In the genomic region with DNA sequence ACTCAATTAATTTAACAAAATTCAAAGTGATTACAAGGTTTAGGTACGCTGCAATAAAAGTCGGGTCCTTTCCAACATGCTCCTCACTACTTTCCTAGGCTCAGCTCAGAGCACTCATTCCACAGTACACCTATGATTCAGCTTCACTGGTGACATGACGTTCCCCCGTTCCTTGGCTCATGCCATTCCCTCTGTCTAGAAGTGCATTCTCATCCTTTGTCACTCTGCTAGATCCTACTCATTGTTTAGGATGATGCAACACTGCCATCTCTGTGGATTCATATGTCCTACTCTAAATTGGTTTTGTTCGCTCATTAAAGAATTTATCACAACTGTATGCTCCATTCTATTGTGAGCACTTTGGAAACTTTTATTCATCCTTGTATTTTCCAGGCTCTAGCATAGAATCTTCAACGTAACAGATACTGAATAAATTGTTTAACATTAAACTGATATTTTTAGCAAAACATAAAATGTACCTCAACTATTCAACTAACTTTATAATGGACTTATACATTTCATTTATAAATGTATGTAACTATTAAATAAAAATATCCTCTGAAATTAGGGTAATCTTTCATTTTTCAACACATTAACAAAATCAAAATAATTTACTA, we compare ENCODE assay signal across 15 cellular contexts.
DNase-seq lines count a peak whose midpoint lies in the region; ATAC-seq, FAIRE-seq and TF ChIP-seq lines count a peak whose summit lies in the region.
"Had no signal": no experiment of that assay in that cellular context is flagged by ENCODE, and none has a peak within 500 bp of the region (broad histone marks: within the 10 kb centered on the region; RNA-seq: fewer than 3 reads in every experiment).

No MANE protein-coding gene starts in this region.

- no peaks in the 10 kb centered on the region for H3K79me1 ChIP-seq in H9 (ENCODE audit: insufficient read depth, low read depth, low read length, poor library complexity, severe bottlenecking)

- H2BK20ac ChIP-seq in H9 (ENCODE audit: low read depth, low read length, poor library complexity, severe bottlenecking) = no peak overlapping the region

- H3K9ac ChIP-seq in H9 (ENCODE audit: extremely low read depth, insufficient read length, low read length) = no peak overlapping the region
- no peak overlapping the region; a peak in 1 of 4 replicates for H3K9ac ChIP-seq in K562 (ENCODE audit: insufficient read depth in 1 of 2, low read depth in 2 of 2, low read length in 2 of 2)

- DNase-seq in A673 (ENCODE audit: low spot score) (peak; percentile 13), H9 (no peak), K562 (ENCODE audit: extremely low read depth in 1 of 4, low spot score in 3 of 4) (peak; percentile 48 to 68 (median 62)), inferior parietal cortex (ENCODE audit: extremely low spot score) (peak; percentile 48), posterior vena cava (ENCODE audit: low spot score) (no peak), CD1c-positive myeloid dendritic cell (ENCODE audit: extremely low spot score) (no peak)
- DNase-seq in activated CD4-positive, alpha-beta T cell treated with anti-CD3 and anti-CD28 coated beads, Interleukin-2, amount 50 U/mL, for 1 hour = no peak
- DNase-seq: activated CD4-positive, alpha-beta T cell treated with anti-CD3 and anti-CD28 coated beads, Interleukin-2, amount 50 U/mL, for 48 hours; aorta; BE2C; islet precursor cell; NCI-H1694 had no signal

- WGBS in H9 (ENCODE audit: extremely low coverage, insufficient read length, low lambda C conversion rate) = no CpG with 5 or more reads among the region's 6 CpGs
- WGBS in K562 (ENCODE audit: insufficient coverage, low coverage, missing lambda C conversion rate) = 47% methylated on average over 6 of the region's 6 CpGs

- CTCF ChIA-PET in A673 (lab: Charles Lee) (no interaction called here), K562 (lab: Yijun Ruan, JAX; ENCODE audit: low intra/inter-chr PET ratio) (interaction anchor here (0.6 to 0.9 kb wide), 2 partner anchors 42 to 169 kb away, joined by 3 read pairs; no protein-coding TSS in a partner anchor)

- H3K9me3 ChIP-seq in A673 (ENCODE audit: low read depth, low read length, poor library complexity, severe bottlenecking) = no peaks in the 10 kb centered on the region
- H3K9me3 ChIP-seq in H9 (ENCODE audit: control insufficient read depth, low read depth, low read length) = no peaks in the 10 kb centered on the region
- no peaks in the 10 kb centered on the region for H3K9me3 ChIP-seq in K562 (replicated peaks; ENCODE audit: control insufficient read depth, insufficient read depth, low read depth, low read length)
- H3K9me3 ChIP-seq: BE2C, tibial nerve had no signal

- peak; percentile 99 for ATAC-seq in K562
- ATAC-seq in HG03439 (IDR thresholded peaks at IDR 0.05; ENCODE audit: unreplicated experiment) = no peak

- H3K9me1 ChIP-seq in K562 (ENCODE audit: control insufficient read depth, insufficient read depth, low read length) = no peaks in the 10 kb centered on the region

- H2AFZ ChIP-seq in H9 (ENCODE audit: low read length) (no peak overlapping the region), K562 (ENCODE audit: low read depth, low read length) (peak overlapping the region; percentile 60)

- H3K4me3 Mint-ChIP-seq in H9 = no peak overlapping the region

- in situ Hi-C loops in K562 (cut with MboI) = no loop called here

- TF ChIP-seq CTCF in A673 (conservative IDR thresholded peaks at IDR 0.05; ENCODE audit: low read depth, low read length) (no peak), H9 (conservative IDR thresholded peaks at IDR 0.05) (no peak), K562 (IDR thresholded peaks at IDR 0.05 in 2 of 3, conservative IDR thresholded peaks at IDR 0.05 in 1 of 3; ENCODE audit: insufficient read depth in 2 of 3, low read depth in 1 of 3, low read length in 3 of 3) (peak in 1 of 3 experiments; percentile 35; a peak in 2 of 6 replicates)

- TF ChIP-seq POLR2A in K562 (conservative IDR thresholded peaks at IDR 0.05) = no peak

- no peaks in the 10 kb centered on the region for H3K23me2 ChIP-seq in H9 (ENCODE audit: insufficient read length, low read depth, low read length, poor library complexity, severe bottlenecking)

- H3K27me3 ChIP-seq in A673 (replicated peaks; ENCODE audit: insufficient read depth, low read depth, low read length, poor library complexity) (no peaks in the 10 kb centered on the region), H9 (ENCODE audit: insufficient read depth, low read length) (no peaks in the 10 kb centered on the region), K562 (ENCODE audit: control insufficient read depth in 2 of 2, insufficient read depth in 2 of 2, low read length in 2 of 2) (no peaks in the 10 kb centered on the region)
- H3K27me3 ChIP-seq: BE2C, tibial nerve had no signal

- no peaks in the 10 kb centered on the region for H3K4me1 Mint-ChIP-seq in H9

- H3K4me3 ChIP-seq in A673 (ENCODE audit: low read depth, low read length, poor library complexity, severe bottlenecking) (no peak overlapping the region), K562 (no peak overlapping the region)
- H3K4me3 ChIP-seq: tibial nerve had no signal

- TF ChIP-seq RAD21 in K562 (CRISPR knock-in tag; conservative IDR thresholded peaks at IDR 0.05 in 1 of 2, IDR thresholded peaks at IDR 0.05 in 1 of 2) = peak; percentile 35 to 57; a peak in 3 of 4 replicates

- no peak overlapping the region for H2AK5ac ChIP-seq in H9 (ENCODE audit: insufficient read length, low read length)

- H3K14ac ChIP-seq in H9 (ENCODE audit: insufficient read depth, low read length) = no peak overlapping the region

- H3K18ac ChIP-seq in H9 (ENCODE audit: insufficient read length, low read depth, low read length) = no peak overlapping the region

- POLR2A ChIA-PET in A673 (lab: Charles Lee; ENCODE audit: low non-redundant PET) = no interaction called here
- POLR2A ChIA-PET in K562 (lab: Yijun Ruan, JAX) = interaction anchor here (0.6 to 1.0 kb wide), 2 partner anchors 9 to 41 kb away, joined by 3 to 4 read pairs; no protein-coding TSS in a partner anchor

- peak overlapping the region in 2 of 3 experiments; percentile 20 to 28; a peak in 2 of 7 replicates for H3K27ac Mint-ChIP-seq in H9

- no peaks in the 10 kb centered on the region for H3K27me3 Mint-ChIP-seq in H9 (ENCODE audit: low read depth)

- H3K36me3 ChIP-seq in A673 (ENCODE audit: insufficient read depth, low read length, poor library complexity, severe bottlenecking) (peaks cover 3% of the 10 kb centered on the region), K562 (ENCODE audit: control insufficient read depth, insufficient read depth, low read length) (peaks cover 4% of the 10 kb centered on the region; the same call in 2 of the 3 replicates)

- H3K9me3 Mint-ChIP-seq in H9 = no peaks in the 10 kb centered on the region

- H3K4me1 ChIP-seq in A673 (ENCODE audit: insufficient read depth, low read length, poor library complexity, severe bottlenecking) = no peaks in the 10 kb centered on the region
- H3K4me1 ChIP-seq in H9 (ENCODE audit: insufficient read depth, low read length) = no peaks in the 10 kb centered on the region
- peaks cover 0 to 9% of the 10 kb centered on the region in 2 experiments; a peak in 2 of 5 replicates for H3K4me1 ChIP-seq in K562 (replicated peaks in 1 of 2; ENCODE audit: control insufficient read depth in 2 of 2, insufficient read depth in 2 of 2, low read length in 2 of 2)
- H3K4me1 ChIP-seq: BE2C, tibial nerve had no signal

- TF ChIP-seq EP300 in K562 (IDR thresholded peaks at IDR 0.05; ENCODE audit: low read length) = peak; percentile 82

- no peak overlapping the region for H2BK120ac ChIP-seq in H9 (ENCODE audit: low read depth, low read length, poor library complexity, severe bottlenecking)

- no peak overlapping the region for H4K8ac ChIP-seq in H9 (replicated peaks; ENCODE audit: insufficient read length, low read depth, low read length)

- no peak overlapping the region for H2BK12ac ChIP-seq in H9 (ENCODE audit: insufficient read length, low read depth, low read length)

- H3K36me3 Mint-ChIP-seq in H9 (ENCODE audit: insufficient read depth in 1 of 3, low read depth in 3 of 3) = peaks cover 0 to 6% (median 0%) of the 10 kb centered on the region in 3 experiments; a peak in 3 of 7 replicates

- no peak overlapping the region for H3K23ac ChIP-seq in H9 (ENCODE audit: insufficient read length, low read depth, low read length)

- intact Hi-C loops in A673 (cut with micrococcal nuclease; ENCODE audit: unreplicated experiment) = no loop called here
- intact Hi-C loops in K562 (cut with micrococcal nuclease) = no loop called here
- intact Hi-C loops in posterior vena cava (cut with DNase I) = no loop called here

- no peaks in the 10 kb centered on the region for H4K20me1 ChIP-seq in H9 (ENCODE audit: control insufficient read depth, insufficient read depth, insufficient read length)
- H4K20me1 ChIP-seq in K562 (replicated peaks; ENCODE audit: control insufficient read depth, insufficient read depth, low read length) = no peaks in the 10 kb centered on the region

- BruUV-seq in A673 (replicated peaks; lab: Mats Ljungman, UMichigan) (no TSS peak), K562 (replicated peaks; lab: Mats Ljungman, UMichigan) (no TSS peak)

- no peak overlapping the region for H3K27ac ChIP-seq in A673 (ENCODE audit: low read depth, low read length, poor library complexity, severe bottlenecking)
- no peak overlapping the region for H3K27ac ChIP-seq in H9 (ENCODE audit: insufficient read length, low read depth, low read length)
- H3K27ac ChIP-seq in K562 (ENCODE audit: extremely low read depth, low read depth, low read length) = peak overlapping the region; percentile 59
- H3K27ac ChIP-seq: tibial nerve had no signal

- H3T11ph ChIP-seq in H9 (ENCODE audit: low read length) = no peak overlapping the region

- H3K4ac ChIP-seq in H9 (ENCODE audit: low read depth, low read length) = no peak overlapping the region

- H3K56ac ChIP-seq in H9 (ENCODE audit: insufficient read length, low read depth, low read length) = no peak overlapping the region

- no peak overlapping the region for H2BK15ac ChIP-seq in H9 (ENCODE audit: low read depth, low read length)

- no peak overlapping the region for H3K4me2 ChIP-seq in H9 (ENCODE audit: insufficient read depth, insufficient read length, low read length)
- peak overlapping the region; percentile 42; the same call in 1 of the 2 replicates for H3K4me2 ChIP-seq in K562 (ENCODE audit: insufficient read depth, low read length)

- H3K79me2 ChIP-seq in H9 (ENCODE audit: insufficient read depth, low read length) (no peaks in the 10 kb centered on the region), K562 (ENCODE audit: control insufficient read depth, insufficient read depth, low read length) (no peaks in the 10 kb centered on the region)

- no peak overlapping the region for H2BK5ac ChIP-seq in H9 (ENCODE audit: insufficient read length, low read length)

- FAIRE-seq in K562 (lab: Jason Lieb, UNC) = peak; percentile 88
- FAIRE-seq: GM18507 had no signal

- H4K5ac ChIP-seq in H9 (ENCODE audit: insufficient read length, low read depth, low read length) = no peak overlapping the region

- no peak overlapping the region for H4K91ac ChIP-seq in H9 (ENCODE audit: insufficient read length, low read depth, low read length)

TF ChIP-seq in K562, 482 proteins besides CTCF, POLR2A, EP300 and RAD21 (continues in another document):
- no peak for TF ChIP-seq GATAD2A (IDR thresholded peaks at IDR 0.05)
- no peak for TF ChIP-seq SMAD2 (IDR thresholded peaks at IDR 0.05; ENCODE audit: low read depth, low read length)
- TF ChIP-seq POU5F1 (IDR thresholded peaks at IDR 0.05; ENCODE audit: borderline replicate concordance, low read depth, low read length, partially characterized antibody) = no peak

Comparison
In these comparisons a context has a peak if more than half of its experiments do, and no peak if none do; other contexts are left out.
1. DNase-seq: peak in A673 (single experiment), K562 (4 of 4) and inferior parietal cortex (single experiment); none in H9 (single experiment), posterior vena cava (single experiment), CD1c-positive myeloid dendritic cell (single experiment) and activated CD4-positive, alpha-beta T cell treated with anti-CD3 and anti-CD28 coated beads, Interleukin-2, amount 50 U/mL, for 1 hour (single experiment).